38 cellular contexts compared by ENCODE assay signal in genomic region chr2:151902829-151903228, GRCh38.
"Had no signal": no experiment of that assay in that cellular context is flagged by ENCODE, and none has a peak within 500 bp of the region (broad histone marks: within the 10 kb centered on the region; RNA-seq: fewer than 3 reads in every experiment).

No MANE protein-coding gene starts in this region.

- H3K27ac ChIP-seq: ascending aorta, body of pancreas, breast epithelium, Peyer's patch, SJSA1, WERI-Rb-1 had no signal

- H3K4me3 ChIP-seq: ascending aorta, body of pancreas, breast epithelium, Peyer's patch, SJSA1 had no signal

- H3K36me3 ChIP-seq: ascending aorta, breast epithelium, Peyer's patch, SJSA1, WERI-Rb-1 had no signal

- H3K9me3 ChIP-seq: ascending aorta, body of pancreas, breast epithelium, Peyer's patch, SJSA1 had no signal

- DNase-seq: activated CD4-positive, alpha-beta T cell treated with anti-CD3 and anti-CD28 coated beads for 1 hour; activated CD4-positive, alpha-beta T cell treated with anti-CD3 and anti-CD28 coated beads, Interleukin-2, amount 10 ng/mL, durations not matched to agents 24 days and 14 days; activated CD4-positive, alpha-beta T cell treated with anti-CD3 and anti-CD28 coated beads, Interleukin-2, amount 50 U/mL, for 4 hours; activated CD4-positive, CD25-positive, alpha-beta regulatory T cell; activated CD8-positive, alpha-beta T cell treated with anti-CD3 and anti-CD28 coated beads for 36 hours; activated effector memory CD4-positive, alpha-beta T cell treated with anti-CD3 and anti-CD28 coated beads, Interleukin-2, amount 50 U/mL, for 16 hours; activated naive CD4-positive, alpha-beta T cell; activated naive CD4-positive, alpha-beta T cell treated with anti-CD3 and anti-CD28 coated beads, Interleukin-2, amount 50 U/mL, for 16 hours; activated naive CD8-positive, alpha-beta T cell treated with anti-CD3 and anti-CD28 coated beads for 36 hours; activated T-cell treated with anti-CD3 and anti-CD28 coated beads, Interleukin-2, amount 50 U/mL, for 1 hour; activated T-cell treated with anti-CD3 and anti-CD28 coated beads, Interleukin-2, amount 50 U/mL, for 72 hours; amygdala; body of pancreas; caudate nucleus; Karpas-422; KBM-7; NCI-H1105; NCI-H1417 treated with DMSO at 0.1 percent for 48 hours; NCI-H187 treated with DMSO at 0.1 percent for 48 hours; NCI-H2081; NCI-H2171 treated with DMSO at 0.1 percent for 48 hours; NCI-H2227 treated with DMSO at 0.1 percent for 48 hours; NCI-H446 treated with DMSO at 0.1 percent for 48 hours; NCI-H524 treated with DMSO at 0.1 percent for 48 hours; NK-92 treated with Interleukin-12 subunit alpha and Interleukin-12 subunit beta, amount 100 ng/mL, for 24 hours; PC-3; Peyer's patch; RPMI8226; SHP77 treated with DMSO at 0.1 percent for 48 hours; SW 1271; T-helper 1 cell; T-helper 2 cell; T-helper 9 cell; WERI-Rb-1 had no signal

- ATAC-seq: activated CD8-positive, alpha-beta T cell treated with anti-CD3 and anti-CD28 coated beads for 36 hours; activated T-cell treated with anti-CD3 and anti-CD28 coated beads, Interleukin-2, amount 50 U/mL, for 72 hours; activated T-helper 17 cell treated with anti-CD3 and anti-CD28 coated beads, Interleukin-2, amount 50 U/mL, for 72 hours; body of pancreas; PC-3 had no signal

- H3K4me1 ChIP-seq: body of pancreas, breast epithelium, Peyer's patch, SJSA1 had no signal

- H3K27me3 ChIP-seq: ascending aorta, body of pancreas, breast epithelium, Peyer's patch had no signal
